16 cellular contexts compared by ENCODE assay signal in the genomic region with DNA sequence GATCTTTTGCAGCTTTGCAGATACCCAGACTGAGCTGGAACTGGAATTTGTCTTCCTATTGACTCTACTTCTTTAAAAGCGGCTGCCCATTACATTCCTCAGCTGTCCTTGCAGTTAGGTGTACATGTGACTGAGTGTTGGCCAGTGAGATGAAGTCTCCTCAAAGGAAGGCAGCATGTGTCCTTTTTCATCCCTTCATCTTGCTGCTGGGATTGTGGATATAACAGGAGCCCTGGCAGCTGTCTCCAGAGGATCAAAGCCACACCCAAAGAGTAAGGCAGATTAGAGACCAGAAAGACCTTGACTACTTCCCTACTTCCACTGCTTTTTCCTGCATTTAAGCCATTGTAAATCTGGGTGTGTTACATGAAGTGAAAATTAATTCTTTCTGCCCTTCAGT. TPM values are rescaled to one million over a fixed set of nuclear protein-coding genes. Genes with fewer than 3 reads are reported as not detected.
"Had no signal": no experiment of that assay in that cellular context is flagged by ENCODE, and none has a peak within 500 bp of the region (broad histone marks: within the 10 kb centered on the region; RNA-seq: fewer than 3 reads in every experiment).

No MANE protein-coding gene starts in this region.

- FAIRE-seq: endothelial cell of umbilical vein had no signal

- H3K9me3 ChIP-seq: body of pancreas, tibial nerve had no signal

- ATAC-seq: activated T-cell treated with anti-CD3 and anti-CD28 coated beads, Interleukin-2, amount 50 U/mL, for 72 hours; body of pancreas; foreskin keratinocyte had no signal

- H3K4me1 ChIP-seq: body of pancreas, foreskin keratinocyte, tibial nerve had no signal

- H3K27ac ChIP-seq: body of pancreas, foreskin keratinocyte, tibial nerve had no signal

- H3K27me3 ChIP-seq: body of pancreas, foreskin keratinocyte, tibial nerve had no signal

- H3K36me3 ChIP-seq: tibial nerve had no signal

- H3K4me3 ChIP-seq: body of pancreas, tibial nerve had no signal

- DNase-seq: activated CD4-positive, alpha-beta T cell treated with anti-CD3 and anti-CD28 coated beads, Interleukin-2, amount 10 ng/mL, durations not matched to agents 24 days and 14 days; activated CD4-positive, CD25-positive, alpha-beta regulatory T cell; activated CD8-positive, alpha-beta memory T cell treated with anti-CD3 and anti-CD28 coated beads, Interleukin-2, amount 50 U/mL, for 48 hours; activated naive CD8-positive, alpha-beta T cell treated with anti-CD3 and anti-CD28 coated beads for 36 hours; activated T-cell treated with anti-CD3 and anti-CD28 coated beads, Interleukin-2, amount 50 U/mL, for 72 hours; amygdala; body of pancreas; effector CD8-positive, alpha-beta T cell; foreskin keratinocyte; kidney glomerular epithelial cell; mesenchymal stem cell; occipital lobe; stimulated activated CD4-positive, alpha-beta T cell treated with anti-CD3 and anti-CD28 coated beads, Interleukin-4, amount 100 ng/mL, for 24 hours; stimulated activated naive CD4-positive, alpha-beta T cell had no signal

RNA-seq across cellular contexts. Expression of a gene that starts 8.1 kb away (rescaled TPM):
- total RNA-seq: activated CD4-positive, alpha-beta T cell treated with anti-CD3 and anti-CD28 coated beads, Interleukin-2, amount 10 ng/mL, durations not matched to agents 24 days and 14 days had no signal

RNA-seq across cellular contexts. Expression of a gene that starts 25.4 kb away (rescaled TPM):
- total RNA-seq: activated CD4-positive, alpha-beta T cell treated with anti-CD3 and anti-CD28 coated beads, Interleukin-2, amount 10 ng/mL, durations not matched to agents 24 days and 14 days; activated naive CD8-positive, alpha-beta T cell treated with anti-CD3 and anti-CD28 coated beads for 36 hours; activated T-cell treated with anti-CD3 and anti-CD28 coated beads, Interleukin-2, amount 50 U/mL, for 72 hours had no signal
